1 cellular context compared by ENCODE assay signal in genomic region chr4:81796790-81797528, GRCh38.
TF ChIP-seq lines count a peak whose summit lies in the region.

No MANE protein-coding gene starts in this region.

TF ChIP-seq in GM23338, 12 proteins besides CTCF, POLR2A, EP300 and RAD21 (continued from another document):
- TF ChIP-seq ZNF462 (CRISPR knock-in tag; IDR thresholded peaks at IDR 0.05): no peak
